In the genomic region with DNA sequence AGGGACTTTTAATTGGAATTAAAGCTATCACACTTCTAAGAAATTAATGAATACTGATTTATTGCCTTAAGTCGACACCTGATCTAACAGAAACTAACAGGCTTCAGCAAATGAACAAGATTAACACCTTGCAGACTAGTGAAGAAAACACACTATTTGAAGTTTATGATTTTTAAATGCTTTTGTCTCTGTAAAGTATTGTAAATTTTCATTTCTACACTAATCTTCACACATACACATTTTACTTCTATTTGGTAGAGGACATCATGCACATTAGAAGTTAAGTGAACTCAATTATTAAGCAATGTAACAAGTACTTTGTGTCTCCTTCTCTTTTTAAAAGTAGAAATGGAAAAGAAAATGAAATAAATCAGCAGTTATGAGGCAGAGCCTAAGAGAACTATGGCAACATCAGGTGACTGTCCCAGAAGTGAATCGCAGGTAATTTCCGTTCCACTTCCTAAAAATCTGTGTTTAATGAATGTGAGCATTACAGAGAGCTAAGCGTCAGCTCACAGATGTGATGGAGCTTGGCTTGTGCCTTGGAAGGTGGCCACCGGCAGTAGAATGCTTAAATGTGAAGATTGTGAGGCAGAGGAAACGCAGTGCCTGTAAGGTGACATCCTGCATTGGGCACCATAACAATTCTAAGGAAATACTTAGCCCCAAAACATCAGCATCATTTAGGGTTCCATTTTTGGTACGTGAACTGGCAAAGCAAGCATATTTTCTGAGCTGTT, we compare ENCODE assay signal across 8 cellular contexts. TPM values are rescaled to one million over a fixed set of nuclear protein-coding genes. Genes with fewer than 3 reads are reported as not detected.
DNase-seq lines count a peak whose midpoint lies in the region; ATAC-seq, FAIRE-seq and TF ChIP-seq lines count a peak whose summit lies in the region.

No MANE protein-coding gene starts in this region.

- no peaks in the 10 kb centered on the region for H3K9me3 ChIP-seq in astrocyte (ENCODE audit: insufficient read depth, low read depth, low read length)
- H3K9me3 ChIP-seq in left lung: no peaks in the 10 kb centered on the region
- H3K9me3 ChIP-seq in thoracic aorta: no peaks in the 10 kb centered on the region

- H3K4me1 ChIP-seq in astrocyte (ENCODE audit: insufficient read depth, low read length) (peaks cover 25% of the 10 kb centered on the region), left lung (peaks cover 33 to 42% of the 10 kb centered on the region in 2 donors), thoracic aorta (ENCODE audit: control insufficient read depth in 1 of 2, low read depth in 2 of 2) (peaks cover 35 to 57% of the 10 kb centered on the region in 2 donors)

- peak overlapping the region; percentile 95 for H3K4me3 ChIP-seq in astrocyte (ENCODE audit: insufficient read depth, low read depth, low read length)
- H3K4me3 ChIP-seq in left lung: peak overlapping the region; percentile 86 to 91
- H3K4me3 ChIP-seq in thoracic aorta: peak overlapping the region; percentile 72

- peaks cover 10% of the 10 kb centered on the region for H3K36me3 Mint-ChIP-seq in activated T-cell treated with anti-CD3 and anti-CD28 coated beads, Interleukin-2, amount 50 U/mL, for 4 hours (ENCODE audit: insufficient read depth)
- peaks cover 14% of the 10 kb centered on the region for H3K36me3 Mint-ChIP-seq in astrocyte (ENCODE audit: low read depth, unreplicated experiment)

- H2AFZ ChIP-seq in astrocyte (ENCODE audit: low read depth, low read length): no peak overlapping the region

- TF ChIP-seq CTCF in astrocyte (IDR thresholded peaks at IDR 0.05; ENCODE audit: insufficient read depth, low read depth, low read length) (no peak), left lung (IDR thresholded peaks at IDR 0.05) (no peak), thoracic aorta (IDR thresholded peaks at IDR 0.05) (no peak)

- no peaks in the 10 kb centered on the region for H3K9me3 Mint-ChIP-seq in activated T-cell treated with anti-CD3 and anti-CD28 coated beads, Interleukin-2, amount 50 U/mL, for 4 hours
- H3K9me3 Mint-ChIP-seq in astrocyte (ENCODE audit: unreplicated experiment): no peaks in the 10 kb centered on the region

- DNase-seq in activated T-cell treated with anti-CD3 and anti-CD28 coated beads, Interleukin-2, amount 50 U/mL, for 4 hours: no peak
- DNase-seq in activated T-cell treated with anti-CD3 and anti-CD28 coated beads, Interleukin-2, amount 50 U/mL, for 48 hours: no peak
- no peak for DNase-seq in astrocyte (ENCODE audit: low read depth)
- DNase-seq in left lung: no peak
- no peak for DNase-seq in thoracic aorta (ENCODE audit: low spot score)
- no peak for DNase-seq in HPDE6-E6E7 (ENCODE audit: extremely low spot score)
- DNase-seq in NCI-H1092 treated with DMSO at 0.1 percent for 48 hours (lab: John Stamatoyannopoulos, UW): no peak
- no peak for DNase-seq in SKM-1 (lab: John Stamatoyannopoulos, UW; ENCODE audit: unreplicated experiment)

- H4K20me1 ChIP-seq in astrocyte (ENCODE audit: insufficient read depth, low read length): peaks cover 52% of the 10 kb centered on the region

- peak overlapping the region; percentile 97 for H3K4me2 ChIP-seq in astrocyte (ENCODE audit: low read length)

- H3K36me3 ChIP-seq in astrocyte (ENCODE audit: insufficient read depth, low read length): peaks cover 3% of the 10 kb centered on the region
- peaks cover 0 to 14% of the 10 kb centered on the region in 2 donors for H3K36me3 ChIP-seq in left lung
- peaks cover 7% of the 10 kb centered on the region for H3K36me3 ChIP-seq in thoracic aorta

- no peak overlapping the region for H3K27ac ChIP-seq in astrocyte (ENCODE audit: low read depth, low read length)
- H3K27ac ChIP-seq in left lung: peak overlapping the region; percentile 98 to 99
- peak overlapping the region in 1 of 2 donors; percentile 99 for H3K27ac ChIP-seq in thoracic aorta

- H3K27me3 ChIP-seq in astrocyte (ENCODE audit: insufficient read depth, low read length) (no peaks in the 10 kb centered on the region), left lung (no peaks in the 10 kb centered on the region), thoracic aorta (replicated peaks; ENCODE audit: insufficient read depth) (no peaks in the 10 kb centered on the region)

- H3K27ac Mint-ChIP-seq in astrocyte (ENCODE audit: unreplicated experiment): no peak overlapping the region

- no peak for ATAC-seq in activated T-cell treated with anti-CD3 and anti-CD28 coated beads, Interleukin-2, amount 50 U/mL, for 4 hours
- ATAC-seq in left lung (no peak), thoracic aorta (ENCODE audit: insufficient number of reproducible peaks, low FRiP score, low read depth) (no peak)

- H3K27me3 Mint-ChIP-seq in activated T-cell treated with anti-CD3 and anti-CD28 coated beads, Interleukin-2, amount 50 U/mL, for 4 hours (ENCODE audit: low read depth): no peaks in the 10 kb centered on the region
- H3K27me3 Mint-ChIP-seq in astrocyte (ENCODE audit: low read depth, unreplicated experiment): no peaks in the 10 kb centered on the region

- peaks cover 76% of the 10 kb centered on the region for H3K4me1 Mint-ChIP-seq in activated T-cell treated with anti-CD3 and anti-CD28 coated beads, Interleukin-2, amount 50 U/mL, for 4 hours (ENCODE audit: low read depth)
- peaks cover 29% of the 10 kb centered on the region for H3K4me1 Mint-ChIP-seq in astrocyte (ENCODE audit: low read depth, unreplicated experiment)

- intact Hi-C loops in left lung (cut with DNase I): no loop called here

- FAIRE-seq in astrocyte (lab: Jason Lieb, UNC): no peak

- peak overlapping the region; percentile 97 for H3K9ac ChIP-seq in astrocyte (ENCODE audit: low read length)

- peak overlapping the region; percentile 96 for H3K4me3 Mint-ChIP-seq in activated T-cell treated with anti-CD3 and anti-CD28 coated beads, Interleukin-2, amount 50 U/mL, for 4 hours
- H3K4me3 Mint-ChIP-seq in astrocyte (ENCODE audit: unreplicated experiment): peak overlapping the region; percentile 89

- peaks cover 59% of the 10 kb centered on the region for H3K79me2 ChIP-seq in astrocyte (ENCODE audit: insufficient read depth, low read length)

RNA-seq across cellular contexts. Expression of a gene that starts 1.2 kb away (rescaled TPM):
- total RNA-seq in activated T-cell treated with anti-CD3 and anti-CD28 coated beads, Interleukin-2, amount 50 U/mL, for 4 hours: 10 to 100 TPM; 24.4 to 25.3 (median 24.7) TPM
- total RNA-seq in astrocyte (105 and 106 TPM in 2 replicates), left lung (10 to 100 TPM; 91.7 to 99.5 TPM), thoracic aorta (100 to 1,000 TPM; 125 to 126 TPM)

RNA-seq across cellular contexts. Expression of a gene that starts 31.8 kb away (rescaled TPM):
- total RNA-seq in activated T-cell treated with anti-CD3 and anti-CD28 coated beads, Interleukin-2, amount 50 U/mL, for 4 hours: under 1 TPM in 2 of 3 donors, not detected in 1; 0.53 to 0.55 TPM
- total RNA-seq in astrocyte (1.0 and 2.0 TPM in 2 replicates), left lung (1 to 10 TPM; 2.0 to 2.3 TPM), thoracic aorta (1 to 10 TPM; 4.7 to 8.4 TPM)
